In genomic region chr3:55818485-55818884, GRCh38 we compare ENCODE assay signal across 23 cellular contexts.
DNase-seq lines count a peak whose midpoint lies in the region; ATAC-seq and TF ChIP-seq lines count a peak whose summit lies in the region.
"Had no signal": no experiment of that assay in that cellular context is flagged by ENCODE, and none has a peak within 500 bp of the region (broad histone marks: within the 10 kb centered on the region; RNA-seq: fewer than 3 reads in every experiment).

No MANE protein-coding gene starts in this region.

- H2AFZ ChIP-seq in PC-3 (ENCODE audit: low read length): no peak overlapping the region

- no TSS peak for BruUV-seq in PC-3 (replicated peaks; lab: Mats Ljungman, UMichigan)

- ATAC-seq in PC-3: no peak
- peak; percentile 26 for ATAC-seq in esophagus mucosa
- no peak for ATAC-seq in naive thymus-derived CD8-positive, alpha-beta T cell
- no peak for ATAC-seq in stimulated activated memory B cell treated with anti-CD40 and anti-IgM and Interleukin-4, amounts not matched to agents 10 μg/mL and 1 μg/mL and 100 μg/mL, for 72 hours
- ATAC-seq: activated T-cell treated with anti-CD3 and anti-CD28 coated beads, Interleukin-2, amount 50 U/mL, for 4 hours; body of pancreas; left colon; right lobe of liver had no signal

- H3K4me3 Mint-ChIP-seq in osteocyte (ENCODE audit: unreplicated experiment): no peak overlapping the region
- no peak overlapping the region for H3K4me3 Mint-ChIP-seq in naive thymus-derived CD8-positive, alpha-beta T cell
- no peak overlapping the region for H3K4me3 Mint-ChIP-seq in stimulated activated memory B cell treated with anti-CD40 and anti-IgM and Interleukin-4, amounts not matched to agents 10 μg/mL and 1 μg/mL and 100 μg/mL, for 72 hours
- H3K4me3 Mint-ChIP-seq: activated naive CD4-positive, alpha-beta T cell treated with anti-CD3 and anti-CD28 coated beads, Interleukin-2, amount 50 U/mL, for 24 hours; activated T-cell treated with anti-CD3 and anti-CD28 coated beads, Interleukin-2, amount 50 U/mL, for 4 hours had no signal

- H3K79me2 ChIP-seq in PC-3 (ENCODE audit: low read length): no peaks in the 10 kb centered on the region

- H3K27ac Mint-ChIP-seq in osteocyte (ENCODE audit: unreplicated experiment): no peak overlapping the region
- no peak overlapping the region for H3K27ac Mint-ChIP-seq in naive thymus-derived CD8-positive, alpha-beta T cell
- H3K27ac Mint-ChIP-seq in stimulated activated memory B cell treated with anti-CD40 and anti-IgM and Interleukin-4, amounts not matched to agents 10 μg/mL and 1 μg/mL and 100 μg/mL, for 72 hours: no peak overlapping the region
- H3K27ac Mint-ChIP-seq: activated naive CD4-positive, alpha-beta T cell treated with anti-CD3 and anti-CD28 coated beads, Interleukin-2, amount 50 U/mL, for 24 hours had no signal

- H4K20me1 ChIP-seq in PC-3 (ENCODE audit: low read length): no peaks in the 10 kb centered on the region

- DNase-seq in NCI-H526 (lab: John Stamatoyannopoulos, UW): peak; percentile 0 to 24
- DNase-seq in NCI-H526 treated with DMSO at 0.1 percent for 48 hours (lab: John Stamatoyannopoulos, UW): no peak
- peak; percentile 8 for DNase-seq in PC-3
- no peak for DNase-seq in osteocyte (ENCODE audit: extremely low spot score, unreplicated experiment)
- DNase-seq in naive thymus-derived CD8-positive, alpha-beta T cell: no peak
- DNase-seq in stimulated activated CD4-positive, alpha-beta T cell treated with anti-CD3 and anti-CD28 coated beads, Interleukin-4, amount 100 ng/mL, for 1 hour: no peak
- DNase-seq: activated CD4-positive, alpha-beta T cell treated with anti-CD3 and anti-CD28 coated beads, Interleukin-2, amount 50 U/mL, for 48 hours; activated T-cell treated with anti-CD3 and anti-CD28 coated beads, Interleukin-2, amount 50 U/mL, for 4 hours; body of pancreas; DND-41; H7; KBM-7; left colon; NCI-H1436; NCI-H226; Peyer's patch; right lobe of liver; stimulated activated CD4-positive, alpha-beta T cell treated with anti-CD3 and anti-CD28 coated beads, Interleukin-1b, Interleukin-23, amount 100 ng/mL, for 48 hours; uterus had no signal

- no peak overlapping the region for H3K27ac ChIP-seq in PC-3 (ENCODE audit: low read length)
- H3K27ac ChIP-seq: body of pancreas, C4-2B, Peyer's patch, right lobe of liver, uterus had no signal

- H3K4me2 ChIP-seq in PC-3 (ENCODE audit: low read length): no peak overlapping the region

- H3K36me3 ChIP-seq in PC-3 (ENCODE audit: low read depth, low read length): no peaks in the 10 kb centered on the region
- H3K36me3 ChIP-seq: Peyer's patch, right lobe of liver, uterus had no signal

- intact Hi-C loops in PC-3 (cut with micrococcal nuclease): no loop called here

- H3K36me3 Mint-ChIP-seq in osteocyte (ENCODE audit: unreplicated experiment): no peaks in the 10 kb centered on the region
- no peaks in the 10 kb centered on the region for H3K36me3 Mint-ChIP-seq in naive thymus-derived CD8-positive, alpha-beta T cell
- H3K36me3 Mint-ChIP-seq in stimulated activated memory B cell treated with anti-CD40 and anti-IgM and Interleukin-4, amounts not matched to agents 10 μg/mL and 1 μg/mL and 100 μg/mL, for 72 hours: no peaks in the 10 kb centered on the region
- H3K36me3 Mint-ChIP-seq: activated naive CD4-positive, alpha-beta T cell treated with anti-CD3 and anti-CD28 coated beads, Interleukin-2, amount 50 U/mL, for 24 hours had no signal

- no peaks in the 10 kb centered on the region for H3K27me3 ChIP-seq in PC-3 (ENCODE audit: low read length)
- H3K27me3 ChIP-seq: body of pancreas, Peyer's patch, right lobe of liver, uterus had no signal

- H3K9ac ChIP-seq in PC-3 (ENCODE audit: low read length): no peak overlapping the region

- CTCF ChIA-PET in PC-3 (lab: Charles Lee): no interaction called here

- H3K9me2 ChIP-seq in PC-3 (replicated peaks; ENCODE audit: low read length): no peaks in the 10 kb centered on the region

- no peaks in the 10 kb centered on the region for H3K4me1 Mint-ChIP-seq in osteocyte (ENCODE audit: unreplicated experiment)
- no peaks in the 10 kb centered on the region for H3K4me1 Mint-ChIP-seq in naive thymus-derived CD8-positive, alpha-beta T cell
- no peaks in the 10 kb centered on the region for H3K4me1 Mint-ChIP-seq in stimulated activated memory B cell treated with anti-CD40 and anti-IgM and Interleukin-4, amounts not matched to agents 10 μg/mL and 1 μg/mL and 100 μg/mL, for 72 hours
- H3K4me1 Mint-ChIP-seq: activated naive CD4-positive, alpha-beta T cell treated with anti-CD3 and anti-CD28 coated beads, Interleukin-2, amount 50 U/mL, for 24 hours had no signal

- no peaks in the 10 kb centered on the region for H3K9me3 ChIP-seq in PC-3 (ENCODE audit: low read length)
- H3K9me3 ChIP-seq: body of pancreas, Peyer's patch, right lobe of liver, uterus had no signal

- POLR2A ChIA-PET in PC-3 (lab: Charles Lee; ENCODE audit: unreplicated experiment): no interaction called here
- POLR2A ChIA-PET in naive thymus-derived CD8-positive, alpha-beta T cell (lab: Charles Lee): no interaction called here

- H3F3A ChIP-seq in PC-3 (ENCODE audit: low read length, unreplicated experiment): no peaks in the 10 kb centered on the region

- H3K4me1 ChIP-seq in PC-3 (ENCODE audit: insufficient read depth, low read length): no peaks in the 10 kb centered on the region
- H3K4me1 ChIP-seq: body of pancreas, Peyer's patch, right lobe of liver, uterus had no signal

- H3K27me3 Mint-ChIP-seq in osteocyte (ENCODE audit: unreplicated experiment): peaks cover 29% of the 10 kb centered on the region
- H3K27me3 Mint-ChIP-seq in naive thymus-derived CD8-positive, alpha-beta T cell: peaks cover 0 to 7% (median 0%) of the 10 kb centered on the region in 5 donors
- H3K27me3 Mint-ChIP-seq in stimulated activated memory B cell treated with anti-CD40 and anti-IgM and Interleukin-4, amounts not matched to agents 10 μg/mL and 1 μg/mL and 100 μg/mL, for 72 hours: no peaks in the 10 kb centered on the region
- H3K27me3 Mint-ChIP-seq: activated naive CD4-positive, alpha-beta T cell treated with anti-CD3 and anti-CD28 coated beads, Interleukin-2, amount 50 U/mL, for 24 hours had no signal

- H3K9me3 Mint-ChIP-seq in osteocyte (ENCODE audit: unreplicated experiment): no peaks in the 10 kb centered on the region
- peaks cover 0 to 3% (median 0%) of the 10 kb centered on the region in 9 donors for H3K9me3 Mint-ChIP-seq in naive thymus-derived CD8-positive, alpha-beta T cell
- no peaks in the 10 kb centered on the region for H3K9me3 Mint-ChIP-seq in stimulated activated memory B cell treated with anti-CD40 and anti-IgM and Interleukin-4, amounts not matched to agents 10 μg/mL and 1 μg/mL and 100 μg/mL, for 72 hours
- H3K9me3 Mint-ChIP-seq: activated T-cell treated with anti-CD3 and anti-CD28 coated beads, Interleukin-2, amount 50 U/mL, for 4 hours had no signal

- H3K4me3 ChIP-seq in PC-3 (ENCODE audit: low read length): no peak overlapping the region
- H3K4me3 ChIP-seq: body of pancreas, Peyer's patch, right lobe of liver, uterus had no signal

- TF ChIP-seq CTCF in PC-3 (conservative IDR thresholded peaks at IDR 0.05; ENCODE audit: low read depth, low read length) (no peak), osteocyte (IDR thresholded peaks at IDR 0.05) (peak; percentile 18)

Comparison
In these comparisons a context has a peak if more than half of its experiments do, and no peak if none do; other contexts are left out.
1. DNase-seq: peak in NCI-H526 (2 of 2) and PC-3 (single experiment); none in NCI-H526 treated with DMSO at 0.1 percent for 48 hours (single experiment), osteocyte (single experiment), naive thymus-derived CD8-positive, alpha-beta T cell (0 of 10) and stimulated activated CD4-positive, alpha-beta T cell treated with anti-CD3 and anti-CD28 coated beads, Interleukin-4, amount 100 ng/mL, for 1 hour (single experiment).